Comparison of ENCODE assay signal across 8 cellular contexts in the genomic region with DNA sequence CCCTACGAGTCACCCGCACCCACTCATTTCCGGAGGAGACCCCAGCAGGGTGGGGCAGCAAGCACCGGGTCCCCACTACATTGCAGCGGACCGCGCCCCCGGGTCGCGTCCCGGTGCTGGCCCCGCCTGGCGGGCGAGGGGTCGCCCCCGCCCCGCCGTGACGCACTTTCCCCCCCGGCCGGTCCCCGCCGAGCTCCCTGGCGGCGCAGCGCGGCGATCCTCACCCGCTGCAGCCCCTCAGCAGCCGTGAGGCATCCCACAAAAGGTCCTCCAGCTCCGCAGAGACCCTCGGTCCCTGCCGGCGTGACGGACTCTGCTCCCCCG.
A peak's percentile ranks its signal among the peaks of the same experiment; 100 is the strongest.
DNase-seq lines count a peak whose midpoint lies in the region; ATAC-seq, FAIRE-seq and TF ChIP-seq lines count a peak whose summit lies in the region.

No MANE protein-coding gene starts in this region.

- H3K9me3 Mint-ChIP-seq in naive thymus-derived CD4-positive, alpha-beta T cell: no peaks in the 10 kb centered on the region

- peaks cover 68 to 89% (median 81%) of the 10 kb centered on the region in 5 donors for H3K27me3 Mint-ChIP-seq in naive thymus-derived CD4-positive, alpha-beta T cell

- no peak for TF ChIP-seq POLR2A in H54 (IDR thresholded peaks at IDR 0.05; ENCODE audit: low read depth, low read length)

- peak overlapping the region; percentile 58 for H3K4me3 ChIP-seq in naive thymus-derived CD4-positive, alpha-beta T cell (ENCODE audit: low read length)

- peak; percentile 10 for ATAC-seq in GM18870 (IDR thresholded peaks at IDR 0.05; ENCODE audit: unreplicated experiment)
- peak; percentile 37 for ATAC-seq in HG03066 (IDR thresholded peaks at IDR 0.05; ENCODE audit: low read depth, unreplicated experiment)
- ATAC-seq in esophagus mucosa: peak; percentile 61
- peak; percentile 31 for ATAC-seq in naive thymus-derived CD4-positive, alpha-beta T cell

- H3K9me3 ChIP-seq in naive thymus-derived CD4-positive, alpha-beta T cell (ENCODE audit: control insufficient read depth in 2 of 3, low read length in 3 of 3): no peaks in the 10 kb centered on the region

- peaks cover 0 to 5% of the 10 kb centered on the region in 2 donors for H3K4me1 ChIP-seq in naive thymus-derived CD4-positive, alpha-beta T cell (ENCODE audit: control insufficient read depth in 2 of 2, insufficient read depth in 2 of 2, low read length in 2 of 2)

- peaks cover 0 to 24% of the 10 kb centered on the region in 2 donors for H3K27me3 ChIP-seq in naive thymus-derived CD4-positive, alpha-beta T cell (ENCODE audit: control insufficient read depth in 2 of 2, insufficient read depth in 2 of 2, low read length in 2 of 2)

- peak overlapping the region; percentile 73 to 90 (median 84) for H3K4me3 Mint-ChIP-seq in naive thymus-derived CD4-positive, alpha-beta T cell

- intact Hi-C loops in naive thymus-derived CD4-positive, alpha-beta T cell (cut with micrococcal nuclease): loop anchor here in 1 of 2 donors (2.0 kb wide), 1 partner anchor 853 kb away; no protein-coding TSS in a partner anchor

- H3K36me3 ChIP-seq in naive thymus-derived CD4-positive, alpha-beta T cell (ENCODE audit: control insufficient read depth in 2 of 3, insufficient read depth in 3 of 3, low read length in 3 of 3): no peaks in the 10 kb centered on the region

- no peaks in the 10 kb centered on the region for H3K36me3 Mint-ChIP-seq in naive thymus-derived CD4-positive, alpha-beta T cell

- CTCF ChIA-PET in naive thymus-derived CD4-positive, alpha-beta T cell (lab: Charles Lee): no interaction called here

- FAIRE-seq in H54 (lab: Jason Lieb, UNC): no peak

- POLR2A ChIA-PET in naive thymus-derived CD4-positive, alpha-beta T cell (lab: Charles Lee): interaction anchor here (0.7 kb wide), 1 partner anchor 156 kb away, joined by 3 read pairs; no protein-coding TSS in a partner anchor

- no peak overlapping the region for H3K27ac Mint-ChIP-seq in naive thymus-derived CD4-positive, alpha-beta T cell

- no peak overlapping the region for H3K27ac ChIP-seq in naive thymus-derived CD4-positive, alpha-beta T cell (ENCODE audit: low read depth, low read length)

- peaks cover 4 to 16% (median 10%) of the 10 kb centered on the region in 7 donors for H3K4me1 Mint-ChIP-seq in naive thymus-derived CD4-positive, alpha-beta T cell

- peak; percentile 49 for DNase-seq in 8988T
- peak; percentile 17 for DNase-seq in activated CD4-positive, alpha-beta T cell treated with anti-CD3 and anti-CD28 coated beads for 48 hours
- DNase-seq in naive thymus-derived CD4-positive, alpha-beta T cell: peak in 4 of 9 donors; percentile 5 to 46 (median 9)
- no peak for DNase-seq in cerebellum (ENCODE audit: low spot score)
- DNase-seq in H54 (ENCODE audit: insufficient read length, low spot score): no peak

Comparison
In these comparisons a context has a peak if more than half of its experiments do, and no peak if none do; other contexts are left out.
1. DNase-seq: peak in 8988T (single experiment) and activated CD4-positive, alpha-beta T cell treated with anti-CD3 and anti-CD28 coated beads for 48 hours (single experiment); none in cerebellum (single experiment) and H54 (single experiment).
2. ATAC-seq: peak in every context shown above with its lines; median percentile 61 in esophagus mucosa; 37 in HG03066; 31 in naive thymus-derived CD4-positive, alpha-beta T cell; 10 in GM18870.